ENCODE assay signal across 10 cellular contexts in genomic region chr2:220499281-220499680, GRCh38.
DNase-seq lines count a peak whose midpoint lies in the region; ATAC-seq, FAIRE-seq and TF ChIP-seq lines count a peak whose summit lies in the region.
"Had no signal": no experiment of that assay in that cellular context is flagged by ENCODE, and none has a peak within 500 bp of the region (broad histone marks: within the 10 kb centered on the region; RNA-seq: fewer than 3 reads in every experiment).

No MANE protein-coding gene starts in this region.

- no peak overlapping the region for H2BK15ac ChIP-seq in mesenchymal stem cell (ENCODE audit: low read depth, poor library complexity, severe bottlenecking)

- intact Hi-C loops in Calu3 (cut with micrococcal nuclease; ENCODE audit: unreplicated experiment) = no loop called here
- intact Hi-C loops in left colon (cut with DNase I, micrococcal nuclease) = no loop called here

- BruUV-seq in Calu3 (replicated peaks; lab: Mats Ljungman, UMichigan) = no TSS peak

- H3K4me3 Mint-ChIP-seq in Calu3 (ENCODE audit: low read depth, unreplicated experiment) = no peak overlapping the region

- peak overlapping the region; percentile 31 for H3K27ac ChIP-seq in mesenchymal stem cell (ENCODE audit: low read length, poor library complexity, severe bottlenecking)

- H3K27ac Mint-ChIP-seq in Calu3 (ENCODE audit: unreplicated experiment) = no peak overlapping the region

- TF ChIP-seq CTCF in Calu3 (IDR thresholded peaks at IDR 0.05; ENCODE audit: unreplicated experiment) (no peak), bronchial epithelial cell (IDR thresholded peaks at IDR 0.05; ENCODE audit: insufficient read depth, low read length, severe bottlenecking) (no peak)

- H3K18ac ChIP-seq in mesenchymal stem cell (ENCODE audit: low read depth in 1 of 2, low read length in 2 of 2) = peak overlapping the region in 1 of 2 experiments; percentile 28

- no peaks in the 10 kb centered on the region for H3K79me1 ChIP-seq in mesenchymal stem cell (replicated peaks; ENCODE audit: low read length, poor library complexity, severe bottlenecking)

- no peak overlapping the region for H4K91ac ChIP-seq in mesenchymal stem cell (ENCODE audit: low read length)

- peaks cover 2% of the 10 kb centered on the region for H3K4me1 ChIP-seq in mesenchymal stem cell (ENCODE audit: control insufficient read depth, insufficient read depth, low read depth, low read length)

- H3K27me3 Mint-ChIP-seq in Calu3 (ENCODE audit: unreplicated experiment) = no peaks in the 10 kb centered on the region

- CTCF ChIA-PET in Calu3 (lab: Charles Lee) = interaction anchor here (0.7 to 1.3 kb wide), 3 partner anchors 10 to 186 kb away, joined by 3 to 4 read pairs (median 3); no protein-coding TSS in a partner anchor

- no peak overlapping the region for H2BK12ac ChIP-seq in mesenchymal stem cell (ENCODE audit: low read length in 2 of 2)

- H3K27me3 ChIP-seq in bronchial epithelial cell (ENCODE audit: control insufficient read depth, insufficient read depth, low read length) (no peaks in the 10 kb centered on the region), mesenchymal stem cell (ENCODE audit: control insufficient read depth in 1 of 2, insufficient read depth in 1 of 2, low read length in 2 of 2) (no peaks in the 10 kb centered on the region)

- peak overlapping the region; percentile 50 for H3K9ac ChIP-seq in mesenchymal stem cell (ENCODE audit: low read length)

- no peak overlapping the region for H2BK5ac ChIP-seq in mesenchymal stem cell (ENCODE audit: low read depth, low read length, poor library complexity, severe bottlenecking)

- H3K36me3 ChIP-seq in bronchial epithelial cell (ENCODE audit: control insufficient read depth, insufficient read depth, low read length) = no peaks in the 10 kb centered on the region
- no peaks in the 10 kb centered on the region for H3K36me3 ChIP-seq in mesenchymal stem cell (ENCODE audit: control insufficient read depth in 1 of 2, insufficient read depth in 2 of 2, low read depth in 1 of 2, low read length in 2 of 2)

- WGBS in mesenchymal stem cell = 15% methylated on average over 2 of the region's 2 CpGs

- ATAC-seq in GM21423 (IDR thresholded peaks at IDR 0.05; ENCODE audit: unreplicated experiment) = no peak
- no peak for ATAC-seq in left colon
- no peak for ATAC-seq in HG03342 (IDR thresholded peaks at IDR 0.05; ENCODE audit: unreplicated experiment)

- DNase-seq in Calu3 (peak; percentile 18), M059J (ENCODE audit: low read depth) (peak; percentile 84), bronchial epithelial cell (ENCODE audit: low read depth) (peak; percentile 67), mesenchymal stem cell (peak; percentile 79), left colon (no peak)
- DNase-seq in activated CD4-positive, CD25-positive, alpha-beta regulatory T cell (lab: John Stamatoyannopoulos, UW) = no peak
- DNase-seq: Karpas-422, T-helper 9 cell had no signal

- H2AK5ac ChIP-seq in mesenchymal stem cell (ENCODE audit: low read length, severe bottlenecking) = no peak overlapping the region

- peaks cover 2% of the 10 kb centered on the region for H3K9me3 Mint-ChIP-seq in Calu3 (ENCODE audit: low read depth, unreplicated experiment)

- no peak overlapping the region for H3K14ac ChIP-seq in mesenchymal stem cell (ENCODE audit: low read length in 2 of 2)

- no peak overlapping the region for H3K4me2 ChIP-seq in mesenchymal stem cell (ENCODE audit: low read length, poor library complexity, severe bottlenecking)

- no peak overlapping the region for H3K4me3 ChIP-seq in bronchial epithelial cell (ENCODE audit: low read depth, low read length)
- no peak overlapping the region for H3K4me3 ChIP-seq in mesenchymal stem cell (ENCODE audit: insufficient read depth in 1 of 2, low read depth in 1 of 2, low read length in 2 of 2)

- no peak overlapping the region for H3K4ac ChIP-seq in mesenchymal stem cell (ENCODE audit: low read depth in 1 of 2, low read length in 2 of 2)

- no peak overlapping the region for H2AFZ ChIP-seq in mesenchymal stem cell (ENCODE audit: low read depth, low read length)

- H2BK120ac ChIP-seq in mesenchymal stem cell (ENCODE audit: low read depth, low read length) = no peak overlapping the region

- FAIRE-seq in bronchial epithelial cell (lab: Jason Lieb, UNC) = peak; percentile 89

- H4K8ac ChIP-seq in mesenchymal stem cell (ENCODE audit: low read length) = no peak overlapping the region

- no peaks in the 10 kb centered on the region for H3K9me3 ChIP-seq in mesenchymal stem cell (ENCODE audit: control insufficient read depth, low read length)

- H3K23ac ChIP-seq in mesenchymal stem cell (ENCODE audit: low read length in 2 of 2) = no peak overlapping the region

- peaks cover 8% of the 10 kb centered on the region for H3K4me1 Mint-ChIP-seq in Calu3 (ENCODE audit: low read depth, unreplicated experiment)

- no peaks in the 10 kb centered on the region for H3K36me3 Mint-ChIP-seq in Calu3 (ENCODE audit: insufficient read depth, unreplicated experiment)

Comparison
In these comparisons a context has a peak if more than half of its experiments do, and no peak if none do; other contexts are left out.
1. DNase-seq: peak in Calu3 (single experiment), M059J (single experiment), bronchial epithelial cell (single experiment) and mesenchymal stem cell (single experiment); none in activated CD4-positive, CD25-positive, alpha-beta regulatory T cell (0 of 4) and left colon (0 of 2).